Comparison of ENCODE assay signal across 8 cellular contexts in the genomic region with DNA sequence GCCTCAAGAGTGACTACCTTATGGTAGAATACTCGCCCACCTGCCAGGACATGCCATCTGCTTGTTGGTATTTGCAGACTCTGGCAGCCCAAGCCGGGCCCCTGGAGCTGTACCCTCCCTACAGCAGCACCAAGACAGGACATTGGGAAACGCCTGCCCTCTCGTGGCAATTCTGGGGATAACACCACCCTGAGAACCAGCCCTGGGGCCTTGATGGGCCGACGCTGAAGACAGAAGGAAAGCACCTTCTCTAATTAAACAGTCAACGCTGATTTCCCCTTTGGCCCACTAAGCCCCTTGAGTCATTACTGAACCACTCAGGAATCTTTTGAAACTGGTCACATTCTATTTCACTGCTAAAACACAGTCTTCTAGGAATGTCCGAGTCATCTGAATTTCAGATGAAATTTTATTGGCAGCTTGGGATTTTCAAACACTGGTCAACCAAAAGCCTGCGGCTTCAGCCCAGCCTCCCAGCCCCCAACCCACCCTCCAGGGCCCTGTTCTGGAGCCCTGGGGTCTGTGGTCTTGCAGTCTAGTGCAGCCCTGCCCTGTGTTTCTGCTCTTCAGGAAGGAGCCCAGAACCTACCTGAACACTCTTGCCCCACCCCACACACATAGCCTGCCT.
A peak's percentile ranks its signal among the peaks of the same experiment; 100 is the strongest.
DNase-seq lines count a peak whose midpoint lies in the region; ATAC-seq and TF ChIP-seq lines count a peak whose summit lies in the region.

No MANE protein-coding gene starts in this region.

- peak overlapping the region; percentile 10 for H3K27ac ChIP-seq in VCaP
- H3K27ac ChIP-seq in breast epithelium, result no peak overlapping the region

- intact Hi-C loops in breast epithelium (cut with DNase I; ENCODE audit: low total_unique reads), result no loop called here

- peaks cover 0 to 5% of the 10 kb centered on the region in 2 donors for H3K27me3 ChIP-seq in breast epithelium

- H3K4me3 ChIP-seq in breast epithelium, result peak overlapping the region in 1 of 3 donors; percentile 9

- no peaks in the 10 kb centered on the region for H3K9me3 ChIP-seq in breast epithelium

- H3K36me3 ChIP-seq in breast epithelium, result no peaks in the 10 kb centered on the region

- TF ChIP-seq CTCF in VCaP (conservative IDR thresholded peaks at IDR 0.05), result peak; percentile 96
- peak; percentile 69 to 75 (median 73) for TF ChIP-seq CTCF in breast epithelium (IDR thresholded peaks at IDR 0.05)

- TF ChIP-seq POLR2A in breast epithelium (IDR thresholded peaks at IDR 0.05), result no peak

- H3K4me1 ChIP-seq in breast epithelium, result peaks cover 0 to 5% of the 10 kb centered on the region in 2 donors

- ATAC-seq in HG02763 (IDR thresholded peaks at IDR 0.05; ENCODE audit: unreplicated experiment), result peak; percentile 66

- DNase-seq in NK-92 treated with Interleukin-12 subunit alpha and Interleukin-12 subunit beta, amount 100 ng/mL, for 24 hours (lab: John Stamatoyannopoulos, UW), result peak; percentile 62
- no peak for DNase-seq in NK-92 (lab: John Stamatoyannopoulos, UW; ENCODE audit: unreplicated experiment)
- DNase-seq in NCI-H1694 (lab: John Stamatoyannopoulos, UW), result peak; percentile 74
- DNase-seq in breast epithelium (ENCODE audit: low spot score in 2 of 2), result peak; percentile 75 to 91
- DNase-seq in islet precursor cell, result peak; percentile 94
- DNase-seq in stimulated activated CD4-positive, alpha-beta T cell treated with anti-CD3 and anti-CD28 coated beads, Interleukin-1b, Interleukin-23, amount 100 ng/mL, for 24 hours (ENCODE audit: low read depth in 4 of 4, low spot score in 1 of 4), result peak; percentile 47 to 82 (median 70)
